8 cellular contexts compared by ENCODE assay signal in genomic region chr7:139230484-139230773, GRCh38. TPM values are rescaled to one million over a fixed set of nuclear protein-coding genes. Genes with fewer than 3 reads are reported as not detected.
A peak's percentile ranks its signal among the peaks of the same experiment; 100 is the strongest.
DNase-seq lines count a peak whose midpoint lies in the region; ATAC-seq, FAIRE-seq and TF ChIP-seq lines count a peak whose summit lies in the region.

No MANE protein-coding gene starts in this region.

- peak overlapping the region; percentile 62 for H3K18ac ChIP-seq in neuronal stem cell (ENCODE audit: low read length)

- no peak for ATAC-seq in HG02588 (IDR thresholded peaks at IDR 0.05; ENCODE audit: unreplicated experiment)
- ATAC-seq in HG03439 (IDR thresholded peaks at IDR 0.05; ENCODE audit: unreplicated experiment), result no peak
- no peak for ATAC-seq in HG03565 (IDR thresholded peaks at IDR 0.05; ENCODE audit: unreplicated experiment)

- H3K9me3 Mint-ChIP-seq in CD4-positive, alpha-beta memory T cell, result peaks cover 0 to 3% (median 0%) of the 10 kb centered on the region in 8 donors

- no peak overlapping the region for H3K4ac ChIP-seq in neuronal stem cell (ENCODE audit: low read length)

- no peak overlapping the region for H3K14ac ChIP-seq in neuronal stem cell (ENCODE audit: low read length)

- no peak overlapping the region for H2BK5ac ChIP-seq in neuronal stem cell (ENCODE audit: low read length)

- BruUV-seq in OCI-LY7 (replicated peaks; lab: Mats Ljungman, UMichigan) (no TSS peak), endothelial cell of umbilical vein (replicated peaks; lab: Mats Ljungman, UMichigan) (no TSS peak)

- POLR2A ChIA-PET in CD4-positive, alpha-beta memory T cell (lab: Charles Lee; ENCODE audit: partially characterized antibody), result interaction anchor here (1.0 to 4.2 kb wide), 4 partner anchors 25 to 136 kb away, joined by 3 to 15 read pairs (median 4); a partner anchor contains a TSS
- POLR2A ChIA-PET in OCI-LY7 (lab: Charles Lee), result interaction anchor here (0.7 to 1.4 kb wide), 2 partner anchors 15 to 135 kb away, joined by 3 to 5 read pairs; no protein-coding TSS in a partner anchor
- POLR2A ChIA-PET in endothelial cell of umbilical vein (lab: Charles Lee), result no interaction called here

- H3K23ac ChIP-seq in neuronal stem cell (ENCODE audit: low read depth, low read length, poor library complexity), result no peak overlapping the region

- no peak overlapping the region for H2BK15ac ChIP-seq in neuronal stem cell (ENCODE audit: low read length)

- no peaks in the 10 kb centered on the region for H3K9me3 ChIP-seq in CD4-positive, alpha-beta memory T cell (ENCODE audit: control insufficient read depth in 1 of 2, low read length in 2 of 2)
- H3K9me3 ChIP-seq in OCI-LY7 (ENCODE audit: low read length) (no peaks in the 10 kb centered on the region), endothelial cell of umbilical vein (replicated peaks; ENCODE audit: control insufficient read depth, insufficient read depth, low read length) (no peaks in the 10 kb centered on the region), neuronal stem cell (replicated peaks in 1 of 2; ENCODE audit: control insufficient read depth in 2 of 2, insufficient read depth in 1 of 2, low read depth in 1 of 2, low read length in 2 of 2) (peaks cover 0 to 2% of the 10 kb centered on the region in 2 donors)

- TF ChIP-seq POLR2A in endothelial cell of umbilical vein (IDR thresholded peaks at IDR 0.05; ENCODE audit: low read depth, low read length), result no peak

- H2AFZ ChIP-seq in OCI-LY7 (ENCODE audit: low read length), result peak overlapping the region; percentile 96
- H2AFZ ChIP-seq in endothelial cell of umbilical vein (ENCODE audit: low read depth, low read length), result peak overlapping the region; percentile 93
- H2AFZ ChIP-seq in neuronal stem cell (ENCODE audit: low read length), result peak overlapping the region; percentile 100

- dilution Hi-C loops in endothelial cell of umbilical vein (cut with MboI; ENCODE audit: extremely low pct_ligation_motif_present, low sequenced_read_pairs), result no loop called here

- no CpG with 5 or more reads among the region's 12 CpGs for WGBS in neuronal stem cell (ENCODE audit: extremely low coverage in 2 of 2, insufficient read length in 2 of 2, insufficient replicate concordance in 1 of 2), 2 donors

- H3K79me2 ChIP-seq in OCI-LY7 (ENCODE audit: insufficient read depth, low read depth, low read length) (peaks cover 35% of the 10 kb centered on the region; the same call in 1 of the 2 replicates), endothelial cell of umbilical vein (ENCODE audit: control insufficient read depth, insufficient read depth, low read length) (peaks cover 17% of the 10 kb centered on the region)

- no peak overlapping the region for H2BK12ac ChIP-seq in neuronal stem cell (ENCODE audit: low read length)

- TF ChIP-seq CTCF in OCI-LY7 (conservative IDR thresholded peaks at IDR 0.05; ENCODE audit: low read length) (no peak), endothelial cell of umbilical vein (IDR thresholded peaks at IDR 0.05; ENCODE audit: extremely low read depth in 1 of 2, insufficient read depth in 1 of 2, low read depth in 1 of 2, low read length in 2 of 2) (no peak)

- no peak overlapping the region for H4K91ac ChIP-seq in neuronal stem cell (ENCODE audit: low read depth, low read length, poor library complexity)

- H3K27me3 Mint-ChIP-seq in CD4-positive, alpha-beta memory T cell, result no peaks in the 10 kb centered on the region

- peak overlapping the region; percentile 74 for H3K27ac ChIP-seq in CD4-positive, alpha-beta memory T cell (ENCODE audit: low read depth, low read length)
- H3K27ac ChIP-seq in OCI-LY7 (ENCODE audit: low read depth, low read length, poor library complexity, severe bottlenecking) (no peak overlapping the region), endothelial cell of umbilical vein (ENCODE audit: insufficient read depth, low read depth, low read length) (peak overlapping the region; percentile 67), neuronal stem cell (replicated peaks; ENCODE audit: low read length) (no peak overlapping the region)

- no peaks in the 10 kb centered on the region for H3K36me3 ChIP-seq in CD4-positive, alpha-beta memory T cell (ENCODE audit: insufficient read depth, low read length)
- no peaks in the 10 kb centered on the region for H3K36me3 ChIP-seq in OCI-LY7 (ENCODE audit: insufficient read depth, low read length)
- no peaks in the 10 kb centered on the region for H3K36me3 ChIP-seq in endothelial cell of umbilical vein (ENCODE audit: control insufficient read depth in 2 of 2, extremely low read depth in 1 of 2, insufficient read depth in 2 of 2, low read length in 2 of 2)
- no peaks in the 10 kb centered on the region for H3K36me3 ChIP-seq in neuronal stem cell (replicated peaks in 1 of 2; ENCODE audit: control insufficient read depth in 2 of 2, insufficient read depth in 2 of 2, low read length in 2 of 2)

- peaks cover 7 to 34% (median 22%) of the 10 kb centered on the region in 4 donors for H3K4me1 Mint-ChIP-seq in CD4-positive, alpha-beta memory T cell

- peak overlapping the region; percentile 88 for H3K9ac ChIP-seq in endothelial cell of umbilical vein (replicated peaks; ENCODE audit: extremely low read depth, insufficient read depth, low read length)
- H3K9ac ChIP-seq in neuronal stem cell (ENCODE audit: low read depth, low read length, poor library complexity), result no peak overlapping the region

- H3K9me2 ChIP-seq in OCI-LY7 (ENCODE audit: insufficient read depth, low read length), result no peaks in the 10 kb centered on the region

- peak overlapping the region; percentile 98 to 100 (median 100) for H3K4me3 Mint-ChIP-seq in CD4-positive, alpha-beta memory T cell

- H3K9me1 ChIP-seq in endothelial cell of umbilical vein (replicated peaks; ENCODE audit: control insufficient read depth, extremely low read depth, insufficient read depth, low read length), result no peaks in the 10 kb centered on the region

- no peak for FAIRE-seq in endothelial cell of umbilical vein (lab: Jason Lieb, UNC)

- H4K20me1 ChIP-seq in OCI-LY7 (ENCODE audit: insufficient read depth, low read length) (peaks cover 10% of the 10 kb centered on the region; the same call in 1 of the 2 replicates), endothelial cell of umbilical vein (replicated peaks; ENCODE audit: control insufficient read depth, extremely low read depth, insufficient read depth, low read length) (no peaks in the 10 kb centered on the region)

- no peak for DNase-seq in CD4-positive, alpha-beta memory T cell
- DNase-seq in OCI-LY7 (ENCODE audit: low spot score) (no peak), endothelial cell of umbilical vein (ENCODE audit: low read depth, low spot score) (no peak), neuronal stem cell (ENCODE audit: low spot score) (no peak), NCI-H82 treated with DMSO at 0.1 percent for 48 hours (lab: John Stamatoyannopoulos, UW; ENCODE audit: unreplicated experiment) (no peak)

- H4K8ac ChIP-seq in neuronal stem cell (ENCODE audit: low read depth, low read length), result no peak overlapping the region

- peak overlapping the region; percentile 96 to 100 (median 98) for H3K27ac Mint-ChIP-seq in CD4-positive, alpha-beta memory T cell

- H2BK120ac ChIP-seq in neuronal stem cell (ENCODE audit: low read depth, low read length), result no peak overlapping the region

- intact Hi-C loops in CD4-positive, alpha-beta memory T cell (cut with micrococcal nuclease), result loop anchor here (2.0 kb wide), 1 partner anchor 478 kb away; no protein-coding TSS in a partner anchor
- intact Hi-C loops in OCI-LY7 (cut with micrococcal nuclease; ENCODE audit: unreplicated experiment), result loop anchor here (2.0 kb wide), 1 partner anchor 122 kb away; the partner anchor contains the start of gene ZC3HAV1
- intact Hi-C loops in endothelial cell of umbilical vein (cut with micrococcal nuclease), result loop anchor here (2.0 to 5.0 kb wide), 2 partner anchors 128 to 343 kb away; partner anchors contain the start of gene LUC7L2

- peak overlapping the region; percentile 79 to 96 for H3K4me3 ChIP-seq in CD4-positive, alpha-beta memory T cell (ENCODE audit: low read length in 2 of 2)
- peak overlapping the region; percentile 97 for H3K4me3 ChIP-seq in OCI-LY7 (ENCODE audit: low read depth, low read length, poor library complexity, severe bottlenecking)
- peak overlapping the region; percentile 20 to 72 (median 67) for H3K4me3 ChIP-seq in endothelial cell of umbilical vein (replicated peaks in 1 of 3; ENCODE audit: insufficient read depth in 1 of 3, low read depth in 1 of 3, low read length in 3 of 3)
- H3K4me3 ChIP-seq in neuronal stem cell (ENCODE audit: low read length in 2 of 2), result peak overlapping the region; percentile 83 to 99

- H3K4me1 ChIP-seq in CD4-positive, alpha-beta memory T cell (ENCODE audit: insufficient read depth, low read length), result peaks cover 19% of the 10 kb centered on the region
- H3K4me1 ChIP-seq in OCI-LY7 (ENCODE audit: insufficient read depth, low read length, poor library complexity, severe bottlenecking) (peaks cover 14% of the 10 kb centered on the region), endothelial cell of umbilical vein (ENCODE audit: control insufficient read depth, extremely low read depth, insufficient read depth, low read length) (peaks cover 16% of the 10 kb centered on the region), neuronal stem cell (ENCODE audit: control insufficient read depth in 2 of 2, insufficient read depth in 1 of 2, low read depth in 1 of 2, low read length in 2 of 2) (peaks cover 0 to 5% of the 10 kb centered on the region in 2 donors)

- H3K27me3 ChIP-seq in CD4-positive, alpha-beta memory T cell (ENCODE audit: insufficient read depth, low read length), result no peaks in the 10 kb centered on the region
- H3K27me3 ChIP-seq in endothelial cell of umbilical vein (ENCODE audit: control insufficient read depth in 2 of 2, insufficient read depth in 2 of 2, low read length in 2 of 2), result no peaks in the 10 kb centered on the region
- no peaks in the 10 kb centered on the region for H3K27me3 ChIP-seq in neuronal stem cell (ENCODE audit: control insufficient read depth in 3 of 3, insufficient read depth in 3 of 3, low read depth in 1 of 3, low read length in 3 of 3)

- CTCF ChIA-PET in CD4-positive, alpha-beta memory T cell (lab: Charles Lee; ENCODE audit: partially characterized antibody), result no interaction called here
- CTCF ChIA-PET in OCI-LY7 (lab: Charles Lee; ENCODE audit: unreplicated experiment) (no interaction called here), endothelial cell of umbilical vein (lab: Charles Lee) (interaction anchor here (0.8 to 1.3 kb wide), 3 partner anchors 97 to 156 kb away, joined by 3 to 4 read pairs (median 3); a partner anchor contains a TSS)

- H3K79me1 ChIP-seq in neuronal stem cell (ENCODE audit: low read depth, low read length), result peaks cover 10% of the 10 kb centered on the region

- peaks cover 0 to 13% of the 10 kb centered on the region in 2 donors for H3K36me3 Mint-ChIP-seq in CD4-positive, alpha-beta memory T cell

- H2AK5ac ChIP-seq in neuronal stem cell (ENCODE audit: low read depth, low read length), result no peak overlapping the region

- H3K4me2 ChIP-seq in OCI-LY7 (ENCODE audit: low read length) (peak overlapping the region; percentile 84), endothelial cell of umbilical vein (ENCODE audit: insufficient read depth, low read length) (peak overlapping the region; percentile 74), neuronal stem cell (ENCODE audit: insufficient read depth, low read length, poor library complexity, severe bottlenecking) (peak overlapping the region; percentile 86)

RNA-seq across cellular contexts. Expression of gene UBN2, which starts 0.6 kb away (rescaled TPM):
- total RNA-seq in CD4-positive, alpha-beta memory T cell, result 10 to 100 TPM; 23.6 to 26.7 TPM
- polyA plus RNA-seq in CD4-positive, alpha-beta memory T cell, result 1 to 10 TPM in 1 of 2 donors, under 1 TPM in 1; 0.49 to 3.5 TPM
- 7.2 and 8.0 TPM in 2 replicates for total RNA-seq in OCI-LY7 (2014; rRNA removed; shearing (Covaris generic))
- total RNA-seq in OCI-LY7 (2022) (19.9 and 21.1 TPM in 2 replicates), endothelial cell of umbilical vein (11.8 and 14.2 TPM in 2 replicates)
- polyA plus RNA-seq in endothelial cell of umbilical vein, result 1.8 and 2.2 TPM in 2 replicates
- 1.5 and 1.7 TPM in 2 replicates for polyA plus RNA-seq in endothelial cell of umbilical vein (2011; cell fraction: cytosol; rRNA removed)
- polyA plus RNA-seq in endothelial cell of umbilical vein (2011; cell fraction: nucleus; rRNA removed), result 10.2 and 11.7 TPM in 2 replicates
- polyA plus RNA-seq in endothelial cell of umbilical vein (2012), result 2.8 and 3.6 TPM in 2 replicates
- 9.4 and 10.6 TPM in 2 replicates for polyA minus RNA-seq in endothelial cell of umbilical vein
- 5.5 TPM for polyA minus RNA-seq in endothelial cell of umbilical vein (2011; cell fraction: cytosol; rRNA and poly(A)+ RNA removed)
- 13.8 and 18.5 TPM in 2 replicates for polyA minus RNA-seq in endothelial cell of umbilical vein (2011; cell fraction: nucleus; rRNA and poly(A)+ RNA removed)
- 7.2 TPM for polyA plus RNA-seq in neuronal stem cell (2013, experiment 1 of 2)
- 9.2 TPM for polyA plus RNA-seq in neuronal stem cell (2013, experiment 2 of 2)

Comparison
In these comparisons a context has a peak if more than half of its experiments do, and no peak if none do; other contexts are left out.
1. H3K27ac ChIP-seq: peak in CD4-positive, alpha-beta memory T cell (single experiment) and endothelial cell of umbilical vein (single experiment); none in OCI-LY7 (single experiment) and neuronal stem cell (single experiment).
2. Peak in every context shown above with its lines, with median percentiles within 50 percentile points of each other: H3K4me3 ChIP-seq, H2AFZ ChIP-seq and H3K4me2 ChIP-seq.